In the genomic region with DNA sequence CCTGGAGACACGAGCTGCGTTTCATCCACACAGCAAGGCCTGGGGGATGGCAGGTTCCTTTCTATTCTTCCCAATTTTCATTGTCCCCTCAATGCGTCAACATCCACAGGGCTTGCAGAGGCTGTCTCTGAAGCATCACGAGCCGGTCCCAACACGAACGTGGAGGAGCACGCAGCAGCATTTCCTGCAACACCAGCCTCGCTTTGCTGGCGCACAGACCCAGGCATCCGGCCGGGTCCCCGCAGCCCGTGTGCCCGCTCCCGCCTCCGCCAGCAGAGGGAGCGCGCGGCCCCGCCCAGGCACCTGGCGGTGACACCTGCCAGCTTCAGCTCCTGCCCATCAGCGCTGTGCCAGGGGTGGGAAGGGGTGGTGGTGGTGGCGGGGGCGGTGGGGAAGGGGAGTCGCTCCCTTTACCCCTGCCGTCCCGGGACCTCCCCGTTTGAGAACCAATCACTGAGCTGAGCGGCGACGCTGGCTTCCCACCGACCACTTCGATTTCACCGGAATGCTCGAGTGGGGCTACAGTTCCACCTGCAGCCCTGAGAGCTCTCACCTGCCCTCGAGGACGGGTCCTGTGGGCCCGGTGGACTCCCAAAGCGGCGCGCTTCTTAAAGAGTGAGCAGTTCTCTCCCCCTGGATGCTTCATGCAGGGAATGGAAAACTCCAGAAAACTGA, we compare ENCODE assay signal across 8 cellular contexts.
DNase-seq lines count a peak whose midpoint lies in the region; ATAC-seq and TF ChIP-seq lines count a peak whose summit lies in the region.

No MANE protein-coding gene starts in this region.

- DNase-seq in GM12864 (ENCODE audit: low read depth) (no peak), NCI-H2081 treated with DMSO at 0.1 percent for 48 hours (lab: John Stamatoyannopoulos, UW) (peak; percentile 24), mucosa of descending colon (peak; percentile 29 to 50 (median 47)), NCI-H526 treated with DMSO at 0.1 percent for 48 hours (lab: John Stamatoyannopoulos, UW) (no peak), activated gamma-delta T cell (lab: John Stamatoyannopoulos, UW) (no peak)
- DNase-seq in activated naive CD4-positive, alpha-beta T cell treated with Interleukin-2 at 50 U/mL for 16 hours: peak; percentile 13
- no peak for DNase-seq in effector CD4-positive, alpha-beta T cell

- peak; percentile 60 for ATAC-seq in GM21786 (IDR thresholded peaks at IDR 0.05; ENCODE audit: unreplicated experiment)
- ATAC-seq in mucosa of descending colon: peak; percentile 85

- intact Hi-C loops in mucosa of descending colon (cut with DNase I, micrococcal nuclease): no loop called here

- no peaks in the 10 kb centered on the region for H3K36me3 ChIP-seq in mucosa of descending colon (ENCODE audit: low read depth)

- no peaks in the 10 kb centered on the region for H3K9me3 ChIP-seq in mucosa of descending colon

- no peaks in the 10 kb centered on the region for H3K4me1 ChIP-seq in mucosa of descending colon (ENCODE audit: low read depth)

- TF ChIP-seq CTCF in GM12864 (IDR thresholded peaks at IDR 0.05; ENCODE audit: low read depth, low read length, missing control alignments) (peak; percentile 80), mucosa of descending colon (IDR thresholded peaks at IDR 0.05) (peak; percentile 40)

- H3K4me3 ChIP-seq in GM12864 (ENCODE audit: low read depth, low read length) (no peak overlapping the region), mucosa of descending colon (no peak overlapping the region)

Comparison
In these comparisons a context has a peak if more than half of its experiments do, and no peak if none do; other contexts are left out.
1. DNase-seq: peak in NCI-H2081 treated with DMSO at 0.1 percent for 48 hours (single experiment), activated naive CD4-positive, alpha-beta T cell treated with Interleukin-2 at 50 U/mL for 16 hours (single experiment) and mucosa of descending colon (3 of 3); none in GM12864 (single experiment), NCI-H526 treated with DMSO at 0.1 percent for 48 hours (single experiment), activated gamma-delta T cell (single experiment) and effector CD4-positive, alpha-beta T cell (single experiment).